In the genomic region with DNA sequence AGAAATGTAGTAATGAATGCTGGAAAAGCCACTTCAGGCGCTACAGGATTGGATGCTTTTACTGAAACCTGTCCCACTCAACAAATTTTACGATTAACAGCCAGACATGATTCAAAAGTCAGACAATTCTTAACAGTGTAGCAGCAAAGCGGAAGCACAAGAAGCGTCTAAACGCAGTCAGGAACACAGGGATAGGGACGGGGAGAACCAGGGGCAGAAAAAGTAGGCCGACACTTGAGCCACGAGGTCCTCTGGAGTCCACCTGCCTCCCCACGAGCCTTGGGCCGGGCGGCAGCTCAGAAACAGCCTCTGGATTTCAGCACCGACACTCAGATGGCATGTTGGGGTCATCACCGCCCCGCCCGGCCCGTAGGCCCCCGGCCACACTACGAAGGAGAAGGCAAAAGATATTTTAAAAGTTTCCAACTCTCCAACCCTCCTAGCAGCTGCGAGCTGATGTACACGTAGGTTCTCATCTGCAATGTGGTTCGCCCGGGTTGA, we compare ENCODE assay signal across 8 cellular contexts. TPM values are rescaled to one million over a fixed set of nuclear protein-coding genes. Genes with fewer than 3 reads are reported as not detected.
A peak's percentile ranks its signal among the peaks of the same experiment; 100 is the strongest.
DNase-seq lines count a peak whose midpoint lies in the region; ATAC-seq and TF ChIP-seq lines count a peak whose summit lies in the region.

No MANE protein-coding gene starts in this region.

- H3K27me3 Mint-ChIP-seq in nephron progenitor cell (ENCODE audit: low read depth, poor library complexity): peaks cover 5% of the 10 kb centered on the region

- ATAC-seq in GM18519 (IDR thresholded peaks at IDR 0.05; ENCODE audit: low FRiP score, unreplicated experiment): no peak

- H3K9ac ChIP-seq in NT2/D1 (ENCODE audit: insufficient read length, low read depth): peak overlapping the region; percentile 99

- peak overlapping the region; percentile 100 for H3K27ac Mint-ChIP-seq in nephron progenitor cell

- H3K9me3 ChIP-seq in NT2/D1 (ENCODE audit: insufficient read depth, low read length): no peaks in the 10 kb centered on the region
- no peaks in the 10 kb centered on the region for H3K9me3 ChIP-seq in ectodermal cell (ENCODE audit: control insufficient read depth, low read length)

- H3K36me3 ChIP-seq in NT2/D1 (ENCODE audit: insufficient read depth, insufficient read length, low read length): peaks cover 56% of the 10 kb centered on the region
- peaks cover 37% of the 10 kb centered on the region for H3K36me3 ChIP-seq in ectodermal cell (ENCODE audit: control insufficient read depth, insufficient read depth, low read length)

- peak overlapping the region; percentile 100 for H3K4me3 Mint-ChIP-seq in nephron progenitor cell

- WGBS in ectodermal cell, 2 experiments: 0% methylated on average over 22 of the region's 22 CpGs

- H3K27ac ChIP-seq in C4-2B (peak overlapping the region; percentile 98), ectodermal cell (ENCODE audit: insufficient read depth, low read depth, low read length, poor library complexity, severe bottlenecking) (peak overlapping the region; percentile 95)

- H3K4me1 Mint-ChIP-seq in nephron progenitor cell: peaks cover 56% of the 10 kb centered on the region

- H3K4me1 ChIP-seq in NT2/D1 (ENCODE audit: insufficient read depth, insufficient read length): peaks cover 3% of the 10 kb centered on the region
- peaks cover 6% of the 10 kb centered on the region for H3K4me1 ChIP-seq in ectodermal cell (ENCODE audit: control insufficient read depth, insufficient read depth, low read length)

- H3K4me3 ChIP-seq in NT2/D1 (ENCODE audit: insufficient read length, low read depth): peak overlapping the region; percentile 97
- H3K4me3 ChIP-seq in ectodermal cell (ENCODE audit: insufficient read depth, low read depth, low read length): peak overlapping the region; percentile 91

- DNase-seq in NT2/D1 (ENCODE audit: low read depth, low spot score) (no peak), nephron progenitor cell (no peak), NCI-H524 treated with DMSO at 0.1 percent for 48 hours (lab: John Stamatoyannopoulos, UW) (no peak), HUDEP-2 (lab: John Stamatoyannopoulos, UW; ENCODE audit: unreplicated experiment in 76 of 76) (no peak), NCI-H82 (lab: John Stamatoyannopoulos, UW) (no peak)

- TF ChIP-seq CTCF in C4-2B (conservative IDR thresholded peaks at IDR 0.05) (no peak), nephron progenitor cell (IDR thresholded peaks at IDR 0.05) (no peak)

- H3K27me3 ChIP-seq in NT2/D1 (ENCODE audit: insufficient read depth, insufficient read length): no peaks in the 10 kb centered on the region
- H3K27me3 ChIP-seq in ectodermal cell (ENCODE audit: control insufficient read depth, insufficient read depth, low read length, poor library complexity, severe bottlenecking): no peaks in the 10 kb centered on the region

- no peaks in the 10 kb centered on the region for H3K9me3 Mint-ChIP-seq in nephron progenitor cell

- peaks cover 43% of the 10 kb centered on the region for H3K36me3 Mint-ChIP-seq in nephron progenitor cell (ENCODE audit: low read depth)

RNA-seq across cellular contexts. Expression of gene RACK1, which starts 0.6 kb away (rescaled TPM):
- 2,522 TPM for polyA plus RNA-seq in ectodermal cell (2013, experiment 1 of 4)
- polyA plus RNA-seq in ectodermal cell (2013, experiment 2 of 4): 2,564 TPM
- 2,558 TPM for polyA plus RNA-seq in ectodermal cell (2013, experiment 3 of 4)
- polyA plus RNA-seq in ectodermal cell (2013, experiment 4 of 4): 2,793 TPM

RNA-seq across cellular contexts. Expression of gene TRIM52, which starts 17.9 kb away (rescaled TPM):
- 7.6 TPM for polyA plus RNA-seq in ectodermal cell (2013, experiment 1 of 4)
- 8.3 TPM for polyA plus RNA-seq in ectodermal cell (2013, experiment 2 of 4)
- polyA plus RNA-seq in ectodermal cell (2013, experiment 3 of 4): 8.0 TPM
- polyA plus RNA-seq in ectodermal cell (2013, experiment 4 of 4): 7.6 TPM

RNA-seq across cellular contexts. Expression of gene TRIM41, which starts 20.0 kb away (rescaled TPM):
- 34.7 TPM for polyA plus RNA-seq in ectodermal cell (2013, experiment 1 of 4)
- 33.6 TPM for polyA plus RNA-seq in ectodermal cell (2013, experiment 2 of 4)
- polyA plus RNA-seq in ectodermal cell (2013, experiment 3 of 4): 24.6 TPM
- polyA plus RNA-seq in ectodermal cell (2013, experiment 4 of 4): 32.7 TPM

RNA-seq across cellular contexts. Expression of gene TRIM7, which starts 38.1 kb away (rescaled TPM):
- polyA plus RNA-seq in ectodermal cell (2013, experiment 1 of 4): not detected
- not detected for polyA plus RNA-seq in ectodermal cell (2013, experiment 2 of 4)
- not detected for polyA plus RNA-seq in ectodermal cell (2013, experiment 3 of 4)
- not detected for polyA plus RNA-seq in ectodermal cell (2013, experiment 4 of 4)
